In the genomic region with DNA sequence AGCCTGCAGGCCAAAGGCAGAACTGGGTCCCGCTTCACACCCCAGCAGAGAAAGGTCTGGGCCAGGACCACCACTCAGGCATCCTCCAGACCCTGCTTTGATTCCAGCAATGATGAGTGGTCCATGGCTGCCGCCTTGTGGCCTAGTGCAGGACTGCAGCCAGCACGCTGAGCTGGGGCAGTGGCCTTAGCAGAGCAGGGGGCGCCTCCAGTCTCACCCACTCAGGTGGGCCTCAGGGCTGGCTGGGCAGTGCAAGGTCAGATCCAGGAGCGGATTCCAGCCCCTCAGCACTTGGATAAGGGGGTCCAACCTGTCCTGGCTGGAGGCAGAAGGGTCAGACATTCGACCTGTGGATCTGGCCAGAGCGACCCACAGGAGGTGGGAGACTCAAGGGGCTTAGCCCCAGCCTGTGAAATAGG, we compare ENCODE assay signal across 8 cellular contexts. TPM values are rescaled to one million over a fixed set of nuclear protein-coding genes. Genes with fewer than 3 reads are reported as not detected.
A peak's percentile ranks its signal among the peaks of the same experiment; 100 is the strongest.
DNase-seq lines count a peak whose midpoint lies in the region; ATAC-seq, FAIRE-seq and TF ChIP-seq lines count a peak whose summit lies in the region.

No MANE protein-coding gene starts in this region.

- intact Hi-C loops in CD4-positive, alpha-beta T cell (cut with DNase I, micrococcal nuclease), result loop anchor here (1.0 to 5.0 kb wide), 6 partner anchors 99 to 495 kb away; no protein-coding TSS in a partner anchor
- intact Hi-C loops in pancreas (cut with DNase I) (loop anchor here in 1 of 3 donors (10.0 kb wide), 1 partner anchor 219 kb away; no protein-coding TSS in a partner anchor), upper lobe of right lung (cut with DNase I) (no loop called here)

- TF ChIP-seq CTCF in CD4-positive, alpha-beta T cell (IDR thresholded peaks at IDR 0.05), result peak; percentile 88
- TF ChIP-seq CTCF in pancreas (IDR thresholded peaks at IDR 0.05) (peak; percentile 68 to 94 (median 86)), upper lobe of right lung (IDR thresholded peaks at IDR 0.05) (peak; percentile 94)

- peaks cover 12% of the 10 kb centered on the region for H3K4me1 Mint-ChIP-seq in CD4-positive, alpha-beta T cell (ENCODE audit: low read depth)
- H3K4me1 Mint-ChIP-seq in activated T-helper 17 cell treated with anti-CD3 and anti-CD28 coated beads, Interleukin-2, amount 50 U/mL, for 72 hours, result peaks cover 13% of the 10 kb centered on the region

- no peaks in the 10 kb centered on the region for H3K9me3 Mint-ChIP-seq in CD4-positive, alpha-beta T cell
- H3K9me3 Mint-ChIP-seq in activated T-helper 17 cell treated with anti-CD3 and anti-CD28 coated beads, Interleukin-2, amount 50 U/mL, for 72 hours, result no peaks in the 10 kb centered on the region

- CTCF ChIA-PET in CD4-positive, alpha-beta T cell (lab: Charles Lee), result interaction anchor here (0.6 to 1.4 kb wide), 8 partner anchors 12 to 212 kb away, joined by 3 to 7 read pairs (median 5); partner anchors contain the start of gene STARD10
- CTCF ChIA-PET in HEK293T (lab: Yijun Ruan, JAX), result interaction anchor here (0.6 to 5.1 kb wide), 14 partner anchors 8 to 229 kb away, joined by 3 to 33 read pairs (median 6); no protein-coding TSS in a partner anchor

- H3K9me3 ChIP-seq in CD4-positive, alpha-beta T cell (ENCODE audit: control insufficient read depth, low read length), result no peaks in the 10 kb centered on the region
- H3K9me3 ChIP-seq in pancreas (no peaks in the 10 kb centered on the region), upper lobe of right lung (no peaks in the 10 kb centered on the region)

- peaks cover 33% of the 10 kb centered on the region for H3K36me3 Mint-ChIP-seq in CD4-positive, alpha-beta T cell (ENCODE audit: low read depth)
- H3K36me3 Mint-ChIP-seq in activated T-helper 17 cell treated with anti-CD3 and anti-CD28 coated beads, Interleukin-2, amount 50 U/mL, for 72 hours (ENCODE audit: low read depth), result peaks cover 44% of the 10 kb centered on the region

- FAIRE-seq in pancreas (lab: Jason Lieb, UNC), result no peak

- ATAC-seq in CD4-positive, alpha-beta T cell (ENCODE audit: poor library complexity), result peak; percentile 86
- peak; percentile 53 for ATAC-seq in activated T-helper 17 cell treated with anti-CD3 and anti-CD28 coated beads, Interleukin-2, amount 50 U/mL, for 72 hours (replicated peaks)
- ATAC-seq in pancreas, result peak; percentile 66 to 77 (median 74)
- ATAC-seq in upper lobe of right lung, result peak; percentile 53

- peaks cover 0 to 5% (median 0%) of the 10 kb centered on the region in 3 donors for H3K36me3 ChIP-seq in pancreas
- peaks cover 51% of the 10 kb centered on the region for H3K36me3 ChIP-seq in upper lobe of right lung

- H3K27ac ChIP-seq in CD4-positive, alpha-beta T cell (ENCODE audit: low read depth, low read length), result no peak overlapping the region
- H3K27ac ChIP-seq in pancreas (no peak overlapping the region), upper lobe of right lung (peak overlapping the region; percentile 24)

- H3K4me3 ChIP-seq in pancreas (no peak overlapping the region), upper lobe of right lung (no peak overlapping the region)

- H3K4me3 Mint-ChIP-seq in CD4-positive, alpha-beta T cell, result no peak overlapping the region
- no peak overlapping the region for H3K4me3 Mint-ChIP-seq in activated T-helper 17 cell treated with anti-CD3 and anti-CD28 coated beads, Interleukin-2, amount 50 U/mL, for 72 hours

- no peaks in the 10 kb centered on the region for H3K27me3 ChIP-seq in CD4-positive, alpha-beta T cell (ENCODE audit: control insufficient read depth, insufficient read depth, low read length)
- no peaks in the 10 kb centered on the region for H3K27me3 ChIP-seq in pancreas
- H3K27me3 ChIP-seq in upper lobe of right lung, result no peaks in the 10 kb centered on the region

- 55 to 60% methylated on average over 7 of the region's 7 CpGs for WGBS in pancreas, 2 donors

- peak; percentile 49 to 76 (median 60) for DNase-seq in CD4-positive, alpha-beta T cell
- DNase-seq in HEK293T (ENCODE audit: extremely low spot score), result peak; percentile 82
- DNase-seq in RKO (ENCODE audit: low spot score), result peak; percentile 41
- peak; percentile 18 for DNase-seq in foreskin melanocyte
- peak in 5 of 6 donors; percentile 27 to 88 (median 67) for DNase-seq in pancreas
- peak; percentile 80 for DNase-seq in upper lobe of right lung
- no peak for DNase-seq in amniotic stem cell (lab: John Stamatoyannopoulos, UW)

- H3K4me1 ChIP-seq in pancreas (no peaks in the 10 kb centered on the region), upper lobe of right lung (peaks cover 23% of the 10 kb centered on the region)

- no peaks in the 10 kb centered on the region for H3K27me3 Mint-ChIP-seq in CD4-positive, alpha-beta T cell
- peaks cover 3% of the 10 kb centered on the region for H3K27me3 Mint-ChIP-seq in activated T-helper 17 cell treated with anti-CD3 and anti-CD28 coated beads, Interleukin-2, amount 50 U/mL, for 72 hours

- no peak overlapping the region for H3K27ac Mint-ChIP-seq in CD4-positive, alpha-beta T cell
- no peak overlapping the region for H3K27ac Mint-ChIP-seq in activated T-helper 17 cell treated with anti-CD3 and anti-CD28 coated beads, Interleukin-2, amount 50 U/mL, for 72 hours

- POLR2A ChIA-PET in CD4-positive, alpha-beta T cell (lab: Charles Lee), result interaction anchor here (1.0 kb wide), 2 partner anchors 8 to 213 kb away, joined by 3 read pairs; no protein-coding TSS in a partner anchor
- POLR2A ChIA-PET in HEK293T (lab: Yijun Ruan, JAX), result interaction anchor here (1.3 kb wide), 1 partner anchor 94 kb away, joined by 4 read pairs; no protein-coding TSS in a partner anchor

TF ChIP-seq in HEK293T, 16 proteins besides CTCF, POLR2A, EP300 and RAD21:
- no peak for TF ChIP-seq FOXM1 (IDR thresholded peaks at IDR 0.05; ENCODE audit: borderline replicate concordance)
- peak; percentile 78; the same call in 1 of the 2 replicates for TF ChIP-seq HDGF (IDR thresholded peaks at IDR 0.05; ENCODE audit: borderline replicate concordance)
TF ChIP-seq in HEK293T: peak in this region for 1.

RNA-seq across cellular contexts. Expression of gene PDE2A, which starts 9.6 kb away (rescaled TPM):
- 1 to 10 TPM; 4.0 to 4.5 TPM for total RNA-seq in CD4-positive, alpha-beta T cell
- 1 to 10 TPM; 1.7 to 3.6 TPM for total RNA-seq in activated T-helper 17 cell treated with anti-CD3 and anti-CD28 coated beads, Interleukin-2, amount 50 U/mL, for 72 hours
- 1 to 10 TPM; 2.1 to 4.9 (median 3.9) TPM for total RNA-seq in pancreas
- polyA plus RNA-seq in pancreas, result 10 to 100 TPM; 12.8 to 16.3 TPM
- 27.3 TPM for total RNA-seq in upper lobe of right lung
